In the genomic region with DNA sequence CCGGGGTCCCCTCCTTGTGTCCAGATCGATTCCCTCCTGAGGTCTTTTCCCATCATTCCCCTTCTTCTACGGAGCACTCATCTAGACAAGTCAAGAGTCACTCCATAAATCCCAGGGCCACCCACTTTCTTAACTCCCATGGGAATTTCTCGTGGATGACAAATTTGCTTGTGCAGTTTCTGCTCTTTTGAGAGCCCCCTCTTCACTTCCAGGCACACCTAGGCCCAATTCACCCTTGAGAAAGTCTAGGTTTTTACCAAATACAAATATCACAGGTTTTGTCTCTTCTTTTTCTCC, we compare ENCODE assay signal across 8 cellular contexts. TPM values are rescaled to one million over a fixed set of nuclear protein-coding genes. Genes with fewer than 3 reads are reported as not detected.
DNase-seq lines count a peak whose midpoint lies in the region; ATAC-seq and TF ChIP-seq lines count a peak whose summit lies in the region.

No MANE protein-coding gene starts in this region.

- TF ChIP-seq CTCF in 22Rv1 (IDR thresholded peaks at IDR 0.05) = no peak
- TF ChIP-seq CTCF in breast epithelium (IDR thresholded peaks at IDR 0.05) = no peak

- H3K27me3 ChIP-seq in breast epithelium (no peaks in the 10 kb centered on the region), mononuclear cell (ENCODE audit: insufficient read depth, low read length) (no peaks in the 10 kb centered on the region)

- ATAC-seq in HG03196 (IDR thresholded peaks at IDR 0.05; ENCODE audit: unreplicated experiment) (peak; percentile 5), HG03565 (IDR thresholded peaks at IDR 0.05; ENCODE audit: unreplicated experiment) (no peak)

- DNase-seq in breast epithelium (ENCODE audit: low spot score in 2 of 2) (no peak), NCI-H748 (lab: John Stamatoyannopoulos, UW; ENCODE audit: unreplicated experiment) (no peak), SKM-1 (lab: John Stamatoyannopoulos, UW; ENCODE audit: unreplicated experiment) (no peak), SKM-1 treated with dmso at 0.1 percent for 144 hours (lab: John Stamatoyannopoulos, UW; ENCODE audit: unreplicated experiment) (no peak)

- intact Hi-C loops in breast epithelium (cut with DNase I; ENCODE audit: low total_unique reads) = no loop called here

- H3K4me1 ChIP-seq in breast epithelium (peaks cover 0 to 19% of the 10 kb centered on the region in 2 donors), mononuclear cell (ENCODE audit: insufficient read depth, low read length) (peaks cover 21% of the 10 kb centered on the region)

- peaks cover 6% of the 10 kb centered on the region for H3K36me3 ChIP-seq in breast epithelium

- H3K9me3 ChIP-seq in breast epithelium (no peaks in the 10 kb centered on the region), mononuclear cell (ENCODE audit: low read depth, low read length) (no peaks in the 10 kb centered on the region)

- TF ChIP-seq POLR2A in breast epithelium (IDR thresholded peaks at IDR 0.05) = no peak

- H3K27ac ChIP-seq in 22Rv1 = peak overlapping the region; percentile 66
- H3K27ac ChIP-seq in breast epithelium = peak overlapping the region; percentile 90 to 91

- H3K4me3 ChIP-seq in breast epithelium (peak overlapping the region; percentile 87 to 100 (median 93)), mononuclear cell (ENCODE audit: low read length) (peak overlapping the region; percentile 86)

RNA-seq across cellular contexts. Expression of gene POLDIP2, which starts 0.5 kb away (rescaled TPM):
- total RNA-seq in breast epithelium (10 to 100 TPM; 64.5 to 85.0 (median 69.8) TPM), mononuclear cell (26.6 TPM)

RNA-seq across cellular contexts. Expression of gene SEBOX, which starts 7.2 kb away (rescaled TPM):
- not detected for total RNA-seq in breast epithelium
- total RNA-seq in mononuclear cell = not detected

RNA-seq across cellular contexts. Expression of gene VTN, which starts 12.3 kb away (rescaled TPM):
- total RNA-seq in breast epithelium (10 to 100 TPM in 1 of 3 donors, under 1 TPM in 2; 0.32 to 12.1 (median 0.98) TPM), mononuclear cell (not detected)

RNA-seq across cellular contexts. Expression of gene SARM1, which starts 13.6 kb away (rescaled TPM):
- 10 to 100 TPM in 2 of 3 donors, 1 to 10 TPM in 1; 6.4 to 14.3 (median 13.8) TPM for total RNA-seq in breast epithelium
- 8.8 TPM for total RNA-seq in mononuclear cell

RNA-seq across cellular contexts. Expression of gene TNFAIP1, which starts 22.3 kb away (rescaled TPM):
- 10 to 100 TPM; 15.5 to 31.9 (median 28.5) TPM for total RNA-seq in breast epithelium
- 5.0 TPM for total RNA-seq in mononuclear cell
